Comparison of ENCODE assay signal across 8 cellular contexts in the genomic region with DNA sequence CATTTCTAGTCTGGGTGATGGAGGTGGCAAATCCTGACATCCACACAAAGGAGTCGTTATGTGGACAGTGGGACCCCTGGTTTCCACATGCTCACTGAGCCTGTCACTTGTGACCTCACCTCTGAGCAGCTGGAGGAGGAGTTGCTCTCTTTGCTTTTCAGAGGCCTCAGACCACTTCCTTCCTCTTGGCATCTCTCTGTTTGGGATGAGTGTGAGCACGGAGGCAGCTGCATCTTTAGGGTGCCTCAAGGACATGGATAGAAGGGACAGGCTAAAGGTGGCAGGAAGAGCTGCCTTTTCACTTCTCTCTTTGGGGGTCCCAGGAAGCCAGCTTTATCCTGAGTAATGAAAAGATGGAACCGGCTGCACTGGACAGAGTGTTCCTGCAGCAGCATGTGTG. TPM values are rescaled to one million over a fixed set of nuclear protein-coding genes. Genes with fewer than 3 reads are reported as not detected.
DNase-seq lines count a peak whose midpoint lies in the region; ATAC-seq and TF ChIP-seq lines count a peak whose summit lies in the region.

No MANE protein-coding gene starts in this region.

- no peaks in the 10 kb centered on the region for H3F3A ChIP-seq in SK-N-SH (replicated peaks; ENCODE audit: insufficient read depth)

- H3K4me3 Mint-ChIP-seq in activated T-helper 17 cell treated with anti-CD3 and anti-CD28 coated beads, Interleukin-2, amount 50 U/mL, for 72 hours = peak overlapping the region; percentile 78

- peak; percentile 59 for ATAC-seq in GM19455 (IDR thresholded peaks at IDR 0.05; ENCODE audit: unreplicated experiment)
- ATAC-seq in HG03565 (IDR thresholded peaks at IDR 0.05; ENCODE audit: unreplicated experiment) = peak; percentile 42
- peak; percentile 77 for ATAC-seq in activated T-helper 17 cell treated with anti-CD3 and anti-CD28 coated beads, Interleukin-2, amount 50 U/mL, for 72 hours (replicated peaks)

- H3K36me3 ChIP-seq in osteoblast (ENCODE audit: insufficient read depth, low read length) (no peaks in the 10 kb centered on the region), SK-N-SH (replicated peaks in 1 of 2; ENCODE audit: control insufficient read depth in 1 of 2, insufficient read depth in 2 of 2, low read length in 1 of 2) (no peaks in the 10 kb centered on the region)

- peak overlapping the region; percentile 80 for H3K27ac Mint-ChIP-seq in activated T-helper 17 cell treated with anti-CD3 and anti-CD28 coated beads, Interleukin-2, amount 50 U/mL, for 72 hours

- peaks cover 30% of the 10 kb centered on the region for H3K4me1 Mint-ChIP-seq in activated T-helper 17 cell treated with anti-CD3 and anti-CD28 coated beads, Interleukin-2, amount 50 U/mL, for 72 hours

- no peak for TF ChIP-seq RAD21 in SK-N-SH (IDR thresholded peaks at IDR 0.05; ENCODE audit: low read length)

- H3K27ac ChIP-seq in osteoblast (ENCODE audit: low read depth, low read length) = no peak overlapping the region
- no peak overlapping the region for H3K27ac ChIP-seq in RWPE1
- H3K27ac ChIP-seq in SK-N-SH (ENCODE audit: low read depth in 2 of 2, low read length in 1 of 2) = no peak overlapping the region

- H3K4me3 ChIP-seq in osteoblast (ENCODE audit: insufficient read depth, low read length) = no peak overlapping the region
- H3K4me3 ChIP-seq in SK-N-SH (ENCODE audit: low read depth in 2 of 2, low read length in 1 of 2) = no peak overlapping the region

- H3K79me2 ChIP-seq in osteoblast (ENCODE audit: insufficient read depth, low read length) = no peaks in the 10 kb centered on the region
- no peaks in the 10 kb centered on the region for H3K79me2 ChIP-seq in SK-N-SH (ENCODE audit: insufficient read depth)

- H4K20me1 ChIP-seq in osteoblast (ENCODE audit: insufficient read depth, low read length) (no peaks in the 10 kb centered on the region), SK-N-SH (ENCODE audit: insufficient read depth) (no peaks in the 10 kb centered on the region)

- no peaks in the 10 kb centered on the region for H3K9me3 Mint-ChIP-seq in activated T-helper 17 cell treated with anti-CD3 and anti-CD28 coated beads, Interleukin-2, amount 50 U/mL, for 72 hours

- H3K36me3 Mint-ChIP-seq in activated T-helper 17 cell treated with anti-CD3 and anti-CD28 coated beads, Interleukin-2, amount 50 U/mL, for 72 hours (ENCODE audit: low read depth) = no peaks in the 10 kb centered on the region

- H3K9ac ChIP-seq in SK-N-SH = no peak overlapping the region

- no peak for TF ChIP-seq EP300 in SK-N-SH (IDR thresholded peaks at IDR 0.05; ENCODE audit: borderline replicate concordance in 1 of 2, low read depth in 1 of 2, low read length in 1 of 2)

- H3K27me3 Mint-ChIP-seq in activated T-helper 17 cell treated with anti-CD3 and anti-CD28 coated beads, Interleukin-2, amount 50 U/mL, for 72 hours = no peaks in the 10 kb centered on the region

- H3K4me2 ChIP-seq in osteoblast (ENCODE audit: insufficient read depth, low read length) (no peak overlapping the region), SK-N-SH (no peak overlapping the region)

- H3K4me1 ChIP-seq in osteoblast (ENCODE audit: insufficient read depth, low read length) (no peaks in the 10 kb centered on the region), SK-N-SH (ENCODE audit: control insufficient read depth in 1 of 2, insufficient read depth in 2 of 2, low read depth in 1 of 2, low read length in 1 of 2) (no peaks in the 10 kb centered on the region; a peak in 1 of 4 replicates)

- H2AFZ ChIP-seq in osteoblast (ENCODE audit: low read length) = peak overlapping the region; percentile 30
- no peak overlapping the region for H2AFZ ChIP-seq in SK-N-SH (ENCODE audit: low read depth)

- no peak for TF ChIP-seq CTCF in osteoblast (IDR thresholded peaks at IDR 0.05; ENCODE audit: extremely low read depth, low read depth, low read length)
- TF ChIP-seq CTCF in RWPE1 (conservative IDR thresholded peaks at IDR 0.05; ENCODE audit: low read depth) = no peak
- TF ChIP-seq CTCF in SK-N-SH (IDR thresholded peaks at IDR 0.05) = no peak

- POLR2A ChIA-PET in RWPE1 (lab: Yijun Ruan, JAX; ENCODE audit: low non-redundant PET) = no interaction called here
- POLR2A ChIA-PET in SK-N-SH (lab: Yijun Ruan, JAX) = no interaction called here

- DNase-seq in CD1c-positive myeloid dendritic cell (ENCODE audit: extremely low spot score) (peak; percentile 83), osteoblast (ENCODE audit: insufficient read length, low spot score, missing footprints) (no peak), RWPE1 (ENCODE audit: low spot score) (no peak), COLO668 (lab: John Stamatoyannopoulos, UW; ENCODE audit: unreplicated experiment) (no peak), SK-N-SH (no peak)

- CTCF ChIA-PET in RWPE1 (lab: Yijun Ruan, JAX) = no interaction called here
- CTCF ChIA-PET in SK-N-SH (lab: Yijun Ruan, JAX) = interaction anchor here (1.9 to 6.5 kb wide), 2 partner anchors 57 to 107 kb away, joined by 10 to 106 read pairs; a partner anchor contains a TSS

- H3K27me3 ChIP-seq in osteoblast (ENCODE audit: insufficient read depth, low read length) (no peaks in the 10 kb centered on the region), SK-N-SH (ENCODE audit: insufficient read depth) (0 out of 2 replicates have a peak, but pooled peaks cover 5% of the 10 kb centered on the region)

- H3K9me3 ChIP-seq in osteoblast (ENCODE audit: low read depth, low read length) (no peaks in the 10 kb centered on the region), SK-N-SH (no peaks in the 10 kb centered on the region)

- 73% methylated on average over 3 of the region's 3 CpGs for WGBS in SK-N-SH (ENCODE audit: low lambda C conversion rate)

- no peaks in the 10 kb centered on the region for H3K9me2 ChIP-seq in SK-N-SH

TF ChIP-seq in SK-N-SH, 30 proteins besides CTCF, POLR2A, EP300 and RAD21:
- TF ChIP-seq YY1 (IDR thresholded peaks at IDR 0.05; ENCODE audit: low read depth) (no peak), NFIC (IDR thresholded peaks at IDR 0.05; ENCODE audit: borderline replicate concordance) (no peak), SMC3 (IDR thresholded peaks at IDR 0.05; ENCODE audit: low read depth, low read length) (no peak), MXI1 (IDR thresholded peaks at IDR 0.05; ENCODE audit: low read depth, low read length) (no peak), FOXJ3 (CRISPR knock-in tag; IDR thresholded peaks at IDR 0.05) (no peak), FOSL2 (IDR thresholded peaks at IDR 0.05; ENCODE audit: borderline replicate concordance, low read depth) (no peak), CHD2 (IDR thresholded peaks at IDR 0.05; ENCODE audit: low read length, partially characterized antibody) (no peak), RCOR1 (IDR thresholded peaks at IDR 0.05; ENCODE audit: low read length) (no peak), FOXM1 (IDR thresholded peaks at IDR 0.05; ENCODE audit: low read depth) (no peak)
- TF ChIP-seq, protein P1, sequence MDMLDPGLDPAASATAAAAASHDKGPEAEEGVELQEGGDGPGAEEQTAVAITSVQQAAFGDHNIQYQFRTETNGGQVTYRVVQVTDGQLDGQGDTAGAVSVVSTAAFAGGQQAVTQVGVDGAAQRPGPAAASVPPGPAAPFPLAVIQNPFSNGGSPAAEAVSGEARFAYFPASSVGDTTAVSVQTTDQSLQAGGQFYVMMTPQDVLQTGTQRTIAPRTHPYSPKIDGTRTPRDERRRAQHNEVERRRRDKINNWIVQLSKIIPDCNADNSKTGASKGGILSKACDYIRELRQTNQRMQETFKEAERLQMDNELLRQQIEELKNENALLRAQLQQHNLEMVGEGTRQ (IDR thresholded peaks at IDR 0.05; ENCODE audit: borderline replicate concordance, low read depth, low read length) = no peak
- TF ChIP-seq, protein P2, sequence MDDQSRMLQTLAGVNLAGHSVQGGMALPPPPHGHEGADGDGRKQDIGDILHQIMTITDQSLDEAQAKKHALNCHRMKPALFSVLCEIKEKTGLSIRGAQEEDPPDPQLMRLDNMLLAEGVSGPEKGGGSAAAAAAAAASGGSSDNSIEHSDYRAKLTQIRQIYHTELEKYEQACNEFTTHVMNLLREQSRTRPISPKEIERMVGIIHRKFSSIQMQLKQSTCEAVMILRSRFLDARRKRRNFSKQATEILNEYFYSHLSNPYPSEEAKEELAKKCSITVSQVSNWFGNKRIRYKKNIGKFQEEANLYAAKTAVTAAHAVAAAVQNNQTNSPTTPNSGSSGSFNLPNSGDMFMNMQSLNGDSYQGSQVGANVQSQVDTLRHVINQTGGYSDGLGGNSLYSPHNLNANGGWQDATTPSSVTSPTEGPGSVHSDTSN (IDR thresholded peaks at IDR 0.05) = no peak
- TF ChIP-seq, protein P3, sequence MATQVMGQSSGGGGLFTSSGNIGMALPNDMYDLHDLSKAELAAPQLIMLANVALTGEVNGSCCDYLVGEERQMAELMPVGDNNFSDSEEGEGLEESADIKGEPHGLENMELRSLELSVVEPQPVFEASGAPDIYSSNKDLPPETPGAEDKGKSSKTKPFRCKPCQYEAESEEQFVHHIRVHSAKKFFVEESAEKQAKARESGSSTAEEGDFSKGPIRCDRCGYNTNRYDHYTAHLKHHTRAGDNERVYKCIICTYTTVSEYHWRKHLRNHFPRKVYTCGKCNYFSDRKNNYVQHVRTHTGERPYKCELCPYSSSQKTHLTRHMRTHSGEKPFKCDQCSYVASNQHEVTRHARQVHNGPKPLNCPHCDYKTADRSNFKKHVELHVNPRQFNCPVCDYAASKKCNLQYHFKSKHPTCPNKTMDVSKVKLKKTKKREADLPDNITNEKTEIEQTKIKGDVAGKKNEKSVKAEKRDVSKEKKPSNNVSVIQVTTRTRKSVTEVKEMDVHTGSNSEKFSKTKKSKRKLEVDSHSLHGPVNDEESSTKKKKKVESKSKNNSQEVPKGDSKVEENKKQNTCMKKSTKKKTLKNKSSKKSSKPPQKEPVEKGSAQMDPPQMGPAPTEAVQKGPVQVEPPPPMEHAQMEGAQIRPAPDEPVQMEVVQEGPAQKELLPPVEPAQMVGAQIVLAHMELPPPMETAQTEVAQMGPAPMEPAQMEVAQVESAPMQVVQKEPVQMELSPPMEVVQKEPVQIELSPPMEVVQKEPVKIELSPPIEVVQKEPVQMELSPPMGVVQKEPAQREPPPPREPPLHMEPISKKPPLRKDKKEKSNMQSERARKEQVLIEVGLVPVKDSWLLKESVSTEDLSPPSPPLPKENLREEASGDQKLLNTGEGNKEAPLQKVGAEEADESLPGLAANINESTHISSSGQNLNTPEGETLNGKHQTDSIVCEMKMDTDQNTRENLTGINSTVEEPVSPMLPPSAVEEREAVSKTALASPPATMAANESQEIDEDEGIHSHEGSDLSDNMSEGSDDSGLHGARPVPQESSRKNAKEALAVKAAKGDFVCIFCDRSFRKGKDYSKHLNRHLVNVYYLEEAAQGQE (IDR thresholded peaks at IDR 0.05; ENCODE audit: low read depth, low read length) = no peak
- TF ChIP-seq, protein P4, sequence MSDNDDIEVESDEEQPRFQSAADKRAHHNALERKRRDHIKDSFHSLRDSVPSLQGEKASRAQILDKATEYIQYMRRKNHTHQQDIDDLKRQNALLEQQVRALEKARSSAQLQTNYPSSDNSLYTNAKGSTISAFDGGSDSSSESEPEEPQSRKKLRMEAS (IDR thresholded peaks at IDR 0.05; ENCODE audit: low read depth) = no peak

RNA-seq across cellular contexts. Expression of a gene that starts 31.9 kb away (rescaled TPM):
- 100 to 1,000 TPM; 108 to 131 TPM for total RNA-seq in activated T-helper 17 cell treated with anti-CD3 and anti-CD28 coated beads, Interleukin-2, amount 50 U/mL, for 72 hours
- total RNA-seq in osteoblast = not detected in 2 replicates
- polyA plus RNA-seq in SK-N-SH (2012; rRNA removed) = not detected in 2 replicates
- polyA plus RNA-seq in SK-N-SH (2012; cell fraction: cytosol; rRNA removed) = not detected in 2 replicates
- polyA plus RNA-seq in SK-N-SH (2012; cell fraction: nucleus; rRNA removed) = not detected in 2 replicates

Comparison
In these comparisons a context has a peak if more than half of its experiments do, and no peak if none do; other contexts are left out.
1. RNA of a gene that starts 31.9 kb away (total RNA-seq): 108 to 131 TPM in activated T-helper 17 cell treated with anti-CD3 and anti-CD28 coated beads, Interleukin-2, amount 50 U/mL, for 72 hours; not detected in osteoblast; every median in the first group is over 100 times any median in the second.
2. Peak in every context shown above with its lines, with median percentiles within 50 percentile points of each other: ATAC-seq.